2 cellular contexts compared by ENCODE assay signal in the genomic region with DNA sequence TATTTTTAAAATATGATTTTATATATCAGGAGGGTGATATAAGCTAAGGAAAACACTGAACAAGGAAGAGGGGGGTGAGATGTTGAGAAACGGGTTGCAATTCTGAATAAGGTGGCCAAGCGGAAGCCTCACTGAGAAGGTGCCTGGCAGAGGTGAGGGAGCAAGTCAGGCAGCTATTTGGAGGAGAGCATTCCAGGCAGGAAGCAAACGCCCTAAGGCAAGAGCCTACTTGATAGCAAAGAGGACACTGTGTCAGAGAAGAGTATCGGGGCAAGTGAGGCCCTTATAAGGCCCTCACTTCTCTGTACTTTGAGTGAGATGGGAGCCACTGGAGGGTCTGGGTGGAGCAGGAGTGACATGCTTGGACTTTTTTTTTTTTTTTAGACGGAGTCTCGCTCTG.
TF ChIP-seq lines count a peak whose summit lies in the region.

No MANE protein-coding gene starts in this region.

TF ChIP-seq in GM23338, 12 proteins besides CTCF, POLR2A, EP300 and RAD21:
- TF ChIP-seq, protein P1, sequence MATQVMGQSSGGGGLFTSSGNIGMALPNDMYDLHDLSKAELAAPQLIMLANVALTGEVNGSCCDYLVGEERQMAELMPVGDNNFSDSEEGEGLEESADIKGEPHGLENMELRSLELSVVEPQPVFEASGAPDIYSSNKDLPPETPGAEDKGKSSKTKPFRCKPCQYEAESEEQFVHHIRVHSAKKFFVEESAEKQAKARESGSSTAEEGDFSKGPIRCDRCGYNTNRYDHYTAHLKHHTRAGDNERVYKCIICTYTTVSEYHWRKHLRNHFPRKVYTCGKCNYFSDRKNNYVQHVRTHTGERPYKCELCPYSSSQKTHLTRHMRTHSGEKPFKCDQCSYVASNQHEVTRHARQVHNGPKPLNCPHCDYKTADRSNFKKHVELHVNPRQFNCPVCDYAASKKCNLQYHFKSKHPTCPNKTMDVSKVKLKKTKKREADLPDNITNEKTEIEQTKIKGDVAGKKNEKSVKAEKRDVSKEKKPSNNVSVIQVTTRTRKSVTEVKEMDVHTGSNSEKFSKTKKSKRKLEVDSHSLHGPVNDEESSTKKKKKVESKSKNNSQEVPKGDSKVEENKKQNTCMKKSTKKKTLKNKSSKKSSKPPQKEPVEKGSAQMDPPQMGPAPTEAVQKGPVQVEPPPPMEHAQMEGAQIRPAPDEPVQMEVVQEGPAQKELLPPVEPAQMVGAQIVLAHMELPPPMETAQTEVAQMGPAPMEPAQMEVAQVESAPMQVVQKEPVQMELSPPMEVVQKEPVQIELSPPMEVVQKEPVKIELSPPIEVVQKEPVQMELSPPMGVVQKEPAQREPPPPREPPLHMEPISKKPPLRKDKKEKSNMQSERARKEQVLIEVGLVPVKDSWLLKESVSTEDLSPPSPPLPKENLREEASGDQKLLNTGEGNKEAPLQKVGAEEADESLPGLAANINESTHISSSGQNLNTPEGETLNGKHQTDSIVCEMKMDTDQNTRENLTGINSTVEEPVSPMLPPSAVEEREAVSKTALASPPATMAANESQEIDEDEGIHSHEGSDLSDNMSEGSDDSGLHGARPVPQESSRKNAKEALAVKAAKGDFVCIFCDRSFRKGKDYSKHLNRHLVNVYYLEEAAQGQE (IDR thresholded peaks at IDR 0.05; ENCODE audit: unreplicated experiment) = no peak
- no peak for TF ChIP-seq STAT1 (IDR thresholded peaks at IDR 0.05; ENCODE audit: unreplicated experiment)
- no peak for TF ChIP-seq EZH2phosphoT487 (IDR thresholded peaks at IDR 0.05; ENCODE audit: unreplicated experiment)
- no peak for TF ChIP-seq POLR2AphosphoS5 (IDR thresholded peaks at IDR 0.05; ENCODE audit: low read depth)
- TF ChIP-seq ZNF331 (CRISPR knock-in tag; IDR thresholded peaks at IDR 0.05; ENCODE audit: low read depth) = no peak
- TF ChIP-seq, protein P2, sequence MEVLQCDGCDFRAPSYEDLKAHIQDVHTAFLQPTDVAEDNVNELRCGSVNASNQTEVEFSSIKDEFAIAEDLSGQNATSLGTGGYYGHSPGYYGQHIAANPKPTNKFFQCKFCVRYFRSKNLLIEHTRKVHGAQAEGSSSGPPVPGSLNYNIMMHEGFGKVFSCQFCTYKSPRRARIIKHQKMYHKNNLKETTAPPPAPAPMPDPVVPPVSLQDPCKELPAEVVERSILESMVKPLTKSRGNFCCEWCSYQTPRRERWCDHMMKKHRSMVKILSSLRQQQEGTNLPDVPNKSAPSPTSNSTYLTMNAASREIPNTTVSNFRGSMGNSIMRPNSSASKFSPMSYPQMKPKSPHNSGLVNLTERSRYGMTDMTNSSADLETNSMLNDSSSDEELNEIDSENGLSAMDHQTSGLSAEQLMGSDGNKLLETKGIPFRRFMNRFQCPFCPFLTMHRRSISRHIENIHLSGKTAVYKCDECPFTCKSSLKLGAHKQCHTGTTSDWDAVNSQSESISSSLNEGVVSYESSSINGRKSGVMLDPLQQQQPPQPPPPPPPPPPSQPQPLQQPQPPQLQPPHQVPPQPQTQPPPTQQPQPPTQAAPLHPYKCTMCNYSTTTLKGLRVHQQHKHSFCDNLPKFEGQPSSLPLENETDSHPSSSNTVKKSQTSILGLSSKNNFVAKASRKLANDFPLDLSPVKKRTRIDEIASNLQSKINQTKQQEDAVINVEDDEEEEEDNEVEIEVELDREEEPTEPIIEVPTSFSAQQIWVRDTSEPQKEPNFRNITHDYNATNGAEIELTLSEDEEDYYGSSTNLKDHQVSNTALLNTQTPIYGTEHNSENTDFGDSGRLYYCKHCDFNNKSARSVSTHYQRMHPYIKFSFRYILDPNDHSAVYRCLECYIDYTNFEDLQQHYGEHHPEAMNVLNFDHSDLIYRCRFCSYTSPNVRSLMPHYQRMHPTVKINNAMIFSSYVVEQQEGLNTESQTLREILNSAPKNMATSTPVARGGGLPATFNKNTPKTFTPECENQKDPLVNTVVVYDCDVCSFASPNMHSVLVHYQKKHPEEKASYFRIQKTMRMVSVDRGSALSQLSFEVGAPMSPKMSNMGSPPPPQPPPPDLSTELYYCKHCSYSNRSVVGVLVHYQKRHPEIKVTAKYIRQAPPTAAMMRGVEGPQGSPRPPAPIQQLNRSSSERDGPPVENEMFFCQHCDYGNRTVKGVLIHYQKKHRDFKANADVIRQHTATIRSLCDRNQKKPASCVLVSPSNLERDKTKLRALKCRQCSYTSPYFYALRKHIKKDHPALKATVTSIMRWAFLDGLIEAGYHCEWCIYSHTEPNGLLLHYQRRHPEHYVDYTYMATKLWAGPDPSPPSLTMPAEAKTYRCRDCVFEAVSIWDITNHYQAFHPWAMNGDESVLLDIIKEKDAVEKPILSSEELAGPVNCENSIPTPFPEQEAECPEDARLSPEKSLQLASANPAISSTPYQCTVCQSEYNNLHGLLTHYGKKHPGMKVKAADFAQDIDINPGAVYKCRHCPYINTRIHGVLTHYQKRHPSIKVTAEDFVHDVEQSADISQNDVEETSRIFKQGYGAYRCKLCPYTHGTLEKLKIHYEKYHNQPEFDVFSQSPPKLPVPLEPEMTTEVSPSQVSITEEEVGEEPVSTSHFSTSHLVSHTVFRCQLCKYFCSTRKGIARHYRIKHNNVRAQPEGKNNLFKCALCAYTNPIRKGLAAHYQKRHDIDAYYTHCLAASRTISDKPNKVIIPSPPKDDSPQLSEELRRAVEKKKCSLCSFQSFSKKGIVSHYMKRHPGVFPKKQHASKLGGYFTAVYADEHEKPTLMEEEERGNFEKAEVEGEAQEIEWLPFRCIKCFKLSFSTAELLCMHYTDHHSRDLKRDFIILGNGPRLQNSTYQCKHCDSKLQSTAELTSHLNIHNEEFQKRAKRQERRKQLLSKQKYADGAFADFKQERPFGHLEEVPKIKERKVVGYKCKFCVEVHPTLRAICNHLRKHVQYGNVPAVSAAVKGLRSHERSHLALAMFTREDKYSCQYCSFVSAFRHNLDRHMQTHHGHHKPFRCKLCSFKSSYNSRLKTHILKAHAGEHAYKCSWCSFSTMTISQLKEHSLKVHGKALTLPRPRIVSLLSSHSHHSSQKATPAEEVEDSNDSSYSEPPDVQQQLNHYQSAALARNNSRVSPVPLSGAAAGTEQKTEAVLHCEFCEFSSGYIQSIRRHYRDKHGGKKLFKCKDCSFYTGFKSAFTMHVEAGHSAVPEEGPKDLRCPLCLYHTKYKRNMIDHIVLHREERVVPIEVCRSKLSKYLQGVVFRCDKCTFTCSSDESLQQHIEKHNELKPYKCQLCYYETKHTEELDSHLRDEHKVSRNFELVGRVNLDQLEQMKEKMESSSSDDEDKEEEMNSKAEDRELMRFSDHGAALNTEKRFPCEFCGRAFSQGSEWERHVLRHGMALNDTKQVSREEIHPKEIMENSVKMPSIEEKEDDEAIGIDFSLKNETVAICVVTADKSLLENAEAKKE (CRISPR knock-in tag; IDR thresholded peaks at IDR 0.05) = no peak

TF ChIP-seq in WTC11, 78 proteins besides CTCF, POLR2A, EP300 and RAD21 (continued from another document):
- TF ChIP-seq MXD4 (CRISPR knock-in tag; IDR thresholded peaks at IDR 0.05; ENCODE audit: borderline replicate concordance) (no peak), FOXP1 (CRISPR knock-in tag; IDR thresholded peaks at IDR 0.05; ENCODE audit: borderline replicate concordance) (no peak), EMX1 (CRISPR knock-in tag; IDR thresholded peaks at IDR 0.05) (no peak)
